Comparison of ENCODE assay signal across 34 cellular contexts in the genomic region with DNA sequence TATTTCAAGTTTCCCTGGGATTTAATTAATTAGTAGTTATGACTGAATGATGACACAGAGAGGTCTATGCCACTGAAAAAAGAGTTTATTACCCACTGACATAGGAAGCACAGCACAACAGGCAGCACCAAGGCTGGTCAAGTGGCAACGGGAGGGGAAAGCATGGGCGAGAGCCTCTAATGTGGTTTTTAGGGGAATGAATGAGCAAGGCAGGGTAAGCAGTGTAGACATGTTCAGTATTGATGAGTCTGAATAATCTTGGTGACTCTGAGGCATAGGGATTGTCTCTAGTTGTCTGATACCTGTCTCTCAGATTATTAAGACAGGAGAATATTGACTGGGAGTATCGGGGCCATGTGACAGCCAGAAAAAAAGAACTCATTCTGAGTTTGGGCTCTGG.
"Had no signal": no experiment of that assay in that cellular context is flagged by ENCODE, and none has a peak within 500 bp of the region (broad histone marks: within the 10 kb centered on the region; RNA-seq: fewer than 3 reads in every experiment).

No MANE protein-coding gene starts in this region.

- DNase-seq: Karpas-422, Kasumi-1, KBM-7, KG1, MG63, MM.1S, MV-4-11, NCI-H1048, NCI-H1092, NCI-H1092 treated with DMSO at 0.1 percent for 48 hours, NCI-H1105, NCI-H1105 treated with DMSO at 0.1 percent for 48 hours, NCI-H1417, NCI-H1417 treated with DMSO at 0.1 percent for 48 hours, NCI-H1436, NCI-H1436 treated with DMSO at 0.1 percent for 48 hours, NCI-H146, NCI-H1694, NCI-H1694 treated with DMSO at 0.1 percent for 48 hours, NCI-H187, NCI-H187 treated with DMSO at 0.1 percent for 48 hours, NCI-H1930, NCI-H2029, NCI-H2029 treated with DMSO at 0.1 percent for 48 hours, NCI-H2081, NCI-H2081 treated with DMSO at 0.1 percent for 48 hours, NCI-H2107, NCI-H2171, NCI-H2171 treated with DMSO at 0.1 percent for 48 hours, NCI-H2227 treated with DMSO at 0.1 percent for 48 hours, NCI-H226, NCI-H345, NCI-H446, NCI-H446 treated with DMSO at 0.1 percent for 48 hours had no signal
